ENCODE assay signal across 13 cellular contexts in the genomic region with DNA sequence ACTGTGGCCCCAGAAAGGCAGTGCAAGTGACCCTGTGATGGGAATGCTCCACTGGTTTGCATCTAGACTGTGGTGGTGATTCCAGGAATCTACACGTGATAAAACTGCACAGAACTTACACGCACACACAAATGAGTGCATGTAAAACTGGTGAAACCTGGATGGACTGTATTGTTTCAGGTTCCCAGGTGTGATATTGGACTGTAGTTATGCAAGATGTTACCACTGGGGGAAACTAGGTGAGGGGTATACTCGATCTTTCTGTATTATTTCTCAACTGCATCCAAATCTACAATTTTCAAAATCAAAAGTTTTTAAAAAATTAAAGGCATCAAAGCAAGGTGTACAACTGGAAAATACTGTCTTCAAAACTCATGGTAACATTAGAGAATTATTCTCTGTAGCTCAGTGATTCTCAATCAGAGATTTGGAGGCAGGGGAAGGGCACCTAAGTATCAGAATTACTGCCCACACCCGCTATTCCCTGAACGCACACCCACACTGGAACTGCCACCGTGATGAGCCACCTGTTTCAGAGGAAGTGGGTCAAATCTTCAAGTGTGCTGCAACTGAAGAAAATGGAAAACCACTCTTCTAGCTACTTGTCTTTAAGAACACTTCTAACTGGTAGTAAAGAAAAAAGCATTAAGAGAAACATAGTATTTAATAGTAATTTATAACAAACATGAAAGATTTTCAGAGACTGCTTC. TPM values are rescaled to one million over a fixed set of nuclear protein-coding genes. Genes with fewer than 3 reads are reported as not detected.
DNase-seq lines count a peak whose midpoint lies in the region; ATAC-seq, FAIRE-seq and TF ChIP-seq lines count a peak whose summit lies in the region.
"Had no signal": no experiment of that assay in that cellular context is flagged by ENCODE, and none has a peak within 500 bp of the region (broad histone marks: within the 10 kb centered on the region; RNA-seq: fewer than 3 reads in every experiment).

No MANE protein-coding gene starts in this region.

- in situ Hi-C loops in GM13976 (cut with MboI; ENCODE audit: low sequenced_read_pairs, unreplicated experiment) = no loop called here

- peak; percentile 31 for ATAC-seq in memory B cell (ENCODE audit: low read depth)

- H3K4me3 Mint-ChIP-seq in memory B cell = no peak overlapping the region

- no peak overlapping the region for H3K23ac ChIP-seq in trophoblast cell (ENCODE audit: low read length)

- H3K18ac ChIP-seq in trophoblast cell (ENCODE audit: low read length) = no peak overlapping the region

- H3K9ac ChIP-seq in trophoblast cell (ENCODE audit: low read length) = no peak overlapping the region

- no peak overlapping the region for H3K4me2 ChIP-seq in trophoblast cell (ENCODE audit: low read length)

- H3K4me1 Mint-ChIP-seq in memory B cell = peaks cover 35% of the 10 kb centered on the region

- H2AFZ ChIP-seq in trophoblast cell (ENCODE audit: insufficient read depth, low read length, poor library complexity) = no peak overlapping the region

- FAIRE-seq in small intestine (lab: Jason Lieb, UNC) = no peak

- no peaks in the 10 kb centered on the region for H3K27me3 ChIP-seq in small intestine (ENCODE audit: control insufficient read depth in 2 of 2, insufficient read depth in 2 of 2, low read length in 2 of 2)
- H3K27me3 ChIP-seq in trophoblast cell (ENCODE audit: insufficient read depth, low read length) = no peaks in the 10 kb centered on the region

- no peak overlapping the region for H2BK12ac ChIP-seq in trophoblast cell (ENCODE audit: low read length)

- H4K91ac ChIP-seq in trophoblast cell (ENCODE audit: low read depth, low read length) = no peak overlapping the region

- H2BK120ac ChIP-seq in trophoblast cell (ENCODE audit: insufficient read depth, low read length, poor library complexity) = no peak overlapping the region

- H3K27me3 Mint-ChIP-seq in memory B cell = no peaks in the 10 kb centered on the region

- peaks cover 3% of the 10 kb centered on the region for H3K79me2 ChIP-seq in trophoblast cell (ENCODE audit: control insufficient read depth, insufficient read depth, low read length, poor library complexity)

- H3K4me3 ChIP-seq in small intestine (ENCODE audit: low read depth in 1 of 2, low read length in 2 of 2) (no peak overlapping the region), trophoblast cell (ENCODE audit: low read depth, low read length) (no peak overlapping the region)

- H3K36me3 Mint-ChIP-seq in memory B cell = peaks cover 32% of the 10 kb centered on the region

- no peak overlapping the region for H4K8ac ChIP-seq in trophoblast cell (ENCODE audit: low read depth, low read length)

- no peak for TF ChIP-seq CTCF in GM13976 (IDR thresholded peaks at IDR 0.05; ENCODE audit: borderline replicate concordance, control extremely low read depth, extremely low read depth, insufficient read depth, missing control alignments)

- no peaks in the 10 kb centered on the region for H3K79me1 ChIP-seq in trophoblast cell (ENCODE audit: low read length)

- no peaks in the 10 kb centered on the region for H3K9me3 Mint-ChIP-seq in memory B cell

- 61 to 76% (median 69%) methylated on average over 6 of the region's 6 CpGs for WGBS in small intestine, 3 donors
- WGBS in trophoblast cell (ENCODE audit: extremely low coverage, insufficient coverage, insufficient read length) = no CpG with 5 or more reads among the region's 6 CpGs

- no peak overlapping the region for H2AK5ac ChIP-seq in trophoblast cell (ENCODE audit: low read length)

- H3K4me1 ChIP-seq in small intestine (ENCODE audit: control insufficient read depth in 2 of 2, insufficient read depth in 1 of 2, low read depth in 1 of 2, low read length in 1 of 2) (peaks cover 0 to 1% of the 10 kb centered on the region in 2 donors), trophoblast cell (ENCODE audit: control insufficient read depth in 1 of 2, insufficient read depth in 2 of 2, low read length in 2 of 2) (peaks cover 6% of the 10 kb centered on the region in 2 experiments)

- no peaks in the 10 kb centered on the region for H3K36me3 ChIP-seq in small intestine (ENCODE audit: control insufficient read depth in 2 of 2, insufficient read depth in 2 of 2, low read length in 2 of 2)
- peaks cover 0 to 1% of the 10 kb centered on the region in 2 experiments for H3K36me3 ChIP-seq in trophoblast cell (ENCODE audit: control insufficient read depth in 1 of 2, insufficient read depth in 2 of 2, low read length in 2 of 2)

- H3K14ac ChIP-seq in trophoblast cell (ENCODE audit: low read length) = no peak overlapping the region

- H2BK5ac ChIP-seq in trophoblast cell (ENCODE audit: low read depth, low read length, poor library complexity) = no peak overlapping the region

- H3K27ac Mint-ChIP-seq in memory B cell = peak overlapping the region; percentile 70

- H3K27ac ChIP-seq in small intestine (ENCODE audit: low read depth in 1 of 2, low read length in 1 of 2) (no peak overlapping the region), trophoblast cell (ENCODE audit: low read depth, low read length) (no peak overlapping the region)

- no peak overlapping the region for H4K12ac ChIP-seq in trophoblast cell (ENCODE audit: low read depth, low read length)

- H3K4ac ChIP-seq in trophoblast cell (ENCODE audit: low read depth, low read length) = no peak overlapping the region

- no peaks in the 10 kb centered on the region for H3K9me3 ChIP-seq in small intestine (ENCODE audit: control insufficient read depth, low read depth)
- H3K9me3 ChIP-seq in trophoblast cell (ENCODE audit: insufficient read depth, low read depth, low read length) = no peaks in the 10 kb centered on the region

- peak; percentile 28 for DNase-seq in stimulated activated CD4-positive, alpha-beta T cell treated with anti-CD3 and anti-CD28 coated beads, Interleukin-12 subunit alpha, Interleukin-12 subunit beta, amount 100 ng/mL, for 4 hours
- no peak for DNase-seq in stimulated activated CD4-positive, alpha-beta T cell treated with anti-CD3 and anti-CD28 coated beads, Interleukin-2, amount 100 ng/mL, for 48 hours
- peak; percentile 43 to 60 for DNase-seq in activated CD4-positive, alpha-beta T cell treated with anti-CD3 and anti-CD28 coated beads, Interleukin-2, amount 50 U/mL, for 48 hours
- DNase-seq in memory B cell (ENCODE audit: low spot score in 2 of 2) (no peak), small intestine (no peak), GM13976 (ENCODE audit: low spot score) (no peak), NCI-H1092 treated with DMSO at 0.1 percent for 48 hours (lab: John Stamatoyannopoulos, UW) (no peak), trophoblast cell (no peak)
- DNase-seq: erythroblast, H7, hippocampal formation, NCI-H446 treated with DMSO at 0.1 percent for 48 hours, T-helper 9 cell had no signal

RNA-seq across cellular contexts. Expression of gene PTPN2, which starts 26.7 kb away (rescaled TPM):
- polyA plus RNA-seq in small intestine = 10 to 100 TPM; 25.7 to 32.0 (median 30.3) TPM
- polyA plus RNA-seq in trophoblast cell (2013) = 23.3 and 26.4 TPM in 2 replicates

Comparison
In these comparisons a context has a peak if more than half of its experiments do, and no peak if none do; other contexts are left out.
1. DNase-seq: peak in stimulated activated CD4-positive, alpha-beta T cell treated with anti-CD3 and anti-CD28 coated beads, Interleukin-12 subunit alpha, Interleukin-12 subunit beta, amount 100 ng/mL, for 4 hours (single experiment) and activated CD4-positive, alpha-beta T cell treated with anti-CD3 and anti-CD28 coated beads, Interleukin-2, amount 50 U/mL, for 48 hours (2 of 2); none in stimulated activated CD4-positive, alpha-beta T cell treated with anti-CD3 and anti-CD28 coated beads, Interleukin-2, amount 100 ng/mL, for 48 hours (0 of 2), memory B cell (0 of 2), small intestine (single experiment), GM13976 (single experiment), NCI-H1092 treated with DMSO at 0.1 percent for 48 hours (single experiment) and trophoblast cell (0 of 2).